ENCODE assay signal across 1 cellular context in genomic region chr17:44599298-44600175, GRCh38.
TF ChIP-seq lines count a peak whose summit lies in the region.

No MANE protein-coding gene starts in this region.

TF ChIP-seq in H1, 55 proteins besides CTCF, POLR2A, EP300 and RAD21:
- TF ChIP-seq CHD7 (IDR thresholded peaks at IDR 0.05; ENCODE audit: insufficient replicate concordance, low read length) (no peak), KDM4A (IDR thresholded peaks at IDR 0.05; ENCODE audit: low read depth, low read length, severe bottlenecking) (no peak), JUND (IDR thresholded peaks at IDR 0.05; ENCODE audit: low read length) (no peak), KDM5A (IDR thresholded peaks at IDR 0.05; ENCODE audit: low read length) (no peak), TBP (IDR thresholded peaks at IDR 0.05; ENCODE audit: low read depth, low read length) (no peak; the same call in 1 of the 2 replicates), SUZ12 (IDR thresholded peaks at IDR 0.05; ENCODE audit: low read length) (no peak), SP2 (IDR thresholded peaks at IDR 0.05; ENCODE audit: low read length) (no peak), ASH2L (IDR thresholded peaks at IDR 0.05; ENCODE audit: low read length) (no peak), MAX (IDR thresholded peaks at IDR 0.05) (no peak), EZH2 (IDR thresholded peaks at IDR 0.05; ENCODE audit: low read depth, low read length, severe bottlenecking) (no peak), MAFK (IDR thresholded peaks at IDR 0.05; ENCODE audit: low read depth, low read length) (no peak), FOSL1 (IDR thresholded peaks at IDR 0.05; ENCODE audit: insufficient read depth, low read depth, low read length) (no peak), RFX5 (IDR thresholded peaks at IDR 0.05; ENCODE audit: borderline replicate concordance, low read depth, low read length) (no peak), E2F6 (IDR thresholded peaks at IDR 0.05) (no peak), CREB1 (IDR thresholded peaks at IDR 0.05) (no peak), TAF1 (IDR thresholded peaks at IDR 0.05; ENCODE audit: low read depth, low read length) (no peak), EGR1 (IDR thresholded peaks at IDR 0.05; ENCODE audit: borderline replicate concordance, low read depth, low read length) (no peak), POU5F1 (IDR thresholded peaks at IDR 0.05; ENCODE audit: low read depth, low read length) (no peak), BACH1 (IDR thresholded peaks at IDR 0.05; ENCODE audit: low read length) (no peak), ZNF274 (IDR thresholded peaks at IDR 0.05; ENCODE audit: borderline replicate concordance, extremely low read depth, low read length) (no peak)
